Comparison of ENCODE assay signal across 1 cellular context in genomic region chr1:224496826-224497225, GRCh38.
TF ChIP-seq lines count a peak whose summit lies in the region.

No MANE protein-coding gene starts in this region.

TF ChIP-seq in IMR-90, 13 proteins besides CTCF, POLR2A, EP300 and RAD21:
- TF ChIP-seq RFX5 (IDR thresholded peaks at IDR 0.05; ENCODE audit: low read depth, low read length) (no peak), ELK1 (IDR thresholded peaks at IDR 0.05; ENCODE audit: borderline replicate concordance, low read depth, low read length) (no peak), MAZ (IDR thresholded peaks at IDR 0.05; ENCODE audit: borderline replicate concordance, low read depth, low read length) (no peak), MXI1 (IDR thresholded peaks at IDR 0.05; ENCODE audit: borderline replicate concordance, low read depth, low read length) (no peak), CHD1 (IDR thresholded peaks at IDR 0.05; ENCODE audit: low read depth, low read length) (no peak), USF2 (IDR thresholded peaks at IDR 0.05; ENCODE audit: low read depth, low read length) (no peak), FOS (IDR thresholded peaks at IDR 0.05; ENCODE audit: low read depth, low read length) (no peak), RCOR1 (IDR thresholded peaks at IDR 0.05; ENCODE audit: insufficient replicate concordance, low read length) (no peak), SMC3 (IDR thresholded peaks at IDR 0.05; ENCODE audit: low read depth, low read length) (no peak), MAFK (IDR thresholded peaks at IDR 0.05; ENCODE audit: low read depth, low read length) (no peak), CEBPB (IDR thresholded peaks at IDR 0.05; ENCODE audit: low read depth, low read length) (no peak), BHLHE40 (IDR thresholded peaks at IDR 0.05; ENCODE audit: low read depth, low read length) (no peak), NFE2L2 (IDR thresholded peaks at IDR 0.05; ENCODE audit: low read depth, low read length) (no peak)
